ENCODE assay signal across 10 cellular contexts in the genomic region with DNA sequence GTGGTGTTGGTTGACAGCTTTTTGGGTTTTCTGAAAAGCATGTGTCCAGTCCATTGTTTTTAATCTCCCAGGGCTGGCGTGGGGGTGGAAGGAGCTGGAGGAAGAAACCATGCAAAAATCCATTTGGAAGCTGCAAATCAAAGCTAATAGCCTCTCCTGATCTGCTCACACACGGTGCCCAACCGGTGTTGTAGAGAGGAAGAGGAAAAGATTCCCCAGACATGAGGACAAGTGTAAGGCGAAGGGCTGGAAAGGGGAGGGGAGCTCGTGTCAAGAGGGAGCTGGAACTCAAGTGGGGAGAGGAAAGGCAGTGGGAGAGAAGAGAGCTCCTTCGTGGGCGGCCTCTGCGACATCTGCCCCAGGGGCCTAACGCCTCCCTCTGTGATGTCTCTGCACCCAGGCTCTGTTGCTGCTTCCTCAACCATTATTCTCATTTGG.
DNase-seq lines count a peak whose midpoint lies in the region; ATAC-seq, FAIRE-seq and TF ChIP-seq lines count a peak whose summit lies in the region.
"Had no signal": no experiment of that assay in that cellular context is flagged by ENCODE, and none has a peak within 500 bp of the region (broad histone marks: within the 10 kb centered on the region; RNA-seq: fewer than 3 reads in every experiment).

No MANE protein-coding gene starts in this region.

- peaks cover 0 to 3% (median 0%) of the 10 kb centered on the region in 5 donors for H3K9me3 Mint-ChIP-seq in CD8-positive, alpha-beta memory T cell

- no peaks in the 10 kb centered on the region for H3K27me3 ChIP-seq in CD8-positive, alpha-beta memory T cell (ENCODE audit: insufficient read depth, low read length, poor library complexity, severe bottlenecking)
- no peaks in the 10 kb centered on the region for H3K27me3 ChIP-seq in PC-9 (ENCODE audit: insufficient read depth, low read depth)
- no peaks in the 10 kb centered on the region for H3K27me3 ChIP-seq in prostate gland (replicated peaks; ENCODE audit: insufficient read depth)

- H4K20me1 ChIP-seq in PC-9 (ENCODE audit: insufficient read depth): no peaks in the 10 kb centered on the region

- no peak for DNase-seq in CD8-positive, alpha-beta memory T cell
- DNase-seq in PC-9 (no peak), epithelial cell of proximal tubule (ENCODE audit: low read depth) (no peak), prostate gland (ENCODE audit: low spot score) (no peak), frontal cortex (ENCODE audit: low spot score in 2 of 2) (no peak), posterior cingulate gyrus (no peak)

- POLR2A ChIA-PET in CD8-positive, alpha-beta memory T cell (lab: Charles Lee): interaction anchor here (0.8 kb wide), 1 partner anchor 109 kb away, joined by 4 read pairs; no protein-coding TSS in a partner anchor
- POLR2A ChIA-PET in PC-9 (lab: Charles Lee; ENCODE audit: unreplicated experiment): interaction anchor here (0.5 to 2.3 kb wide), 3 partner anchors 111 to 223 kb away, joined by 4 to 65 read pairs (median 5); no protein-coding TSS in a partner anchor

- peaks cover 58% of the 10 kb centered on the region for H3K4me1 ChIP-seq in CD8-positive, alpha-beta memory T cell (ENCODE audit: insufficient read depth, low read length)
- peaks cover 63% of the 10 kb centered on the region for H3K4me1 ChIP-seq in PC-9 (replicated peaks; ENCODE audit: insufficient read depth)
- peaks cover 46% of the 10 kb centered on the region for H3K4me1 ChIP-seq in prostate gland (replicated peaks)

- ATAC-seq in GM21529 (IDR thresholded peaks at IDR 0.05; ENCODE audit: unreplicated experiment) (no peak), GM19351 (IDR thresholded peaks at IDR 0.05; ENCODE audit: unreplicated experiment) (no peak)

- H3K36me3 ChIP-seq in CD8-positive, alpha-beta memory T cell (ENCODE audit: insufficient read depth, low read length): no peaks in the 10 kb centered on the region
- no peaks in the 10 kb centered on the region for H3K36me3 ChIP-seq in PC-9 (ENCODE audit: low read depth)
- H3K36me3 ChIP-seq in prostate gland: no peaks in the 10 kb centered on the region

- peaks cover 51% of the 10 kb centered on the region for H3F3A ChIP-seq in PC-9 (ENCODE audit: insufficient read depth, low read depth)

- no peak overlapping the region for H2AFZ ChIP-seq in PC-9

- peaks cover 15% of the 10 kb centered on the region; the same call in 1 of the 2 replicates for H3K79me2 ChIP-seq in PC-9 (ENCODE audit: low read depth)

- peaks cover 0 to 3% of the 10 kb centered on the region in 2 donors for H3K27me3 Mint-ChIP-seq in CD8-positive, alpha-beta memory T cell

- H3K4me1 Mint-ChIP-seq in CD8-positive, alpha-beta memory T cell: peaks cover 49 to 64% (median 60%) of the 10 kb centered on the region in 3 donors

- H3K9me2 ChIP-seq in PC-9 (ENCODE audit: insufficient read depth): no peaks in the 10 kb centered on the region

- no peak for TF ChIP-seq CTCF in PC-9 (conservative IDR thresholded peaks at IDR 0.05)
- TF ChIP-seq CTCF in epithelial cell of proximal tubule (conservative IDR thresholded peaks at IDR 0.05; ENCODE audit: low read depth, low read length): no peak
- TF ChIP-seq CTCF in prostate gland (IDR thresholded peaks at IDR 0.05): no peak

- no peak overlapping the region for H3K27ac ChIP-seq in CD8-positive, alpha-beta memory T cell (ENCODE audit: low read depth, low read length)
- peak overlapping the region; percentile 97 for H3K27ac ChIP-seq in PC-9
- peak overlapping the region; percentile 95 to 97 for H3K27ac ChIP-seq in prostate gland

- intact Hi-C loops in PC-9 (cut with micrococcal nuclease; ENCODE audit: unreplicated experiment) (no loop called here), prostate gland (cut with DNase I) (loop anchor here (2.0 to 5.0 kb wide), 6 partner anchors 145 to 325 kb away; no protein-coding TSS in a partner anchor), posterior cingulate gyrus (cut with DNase I) (loop anchor here (2.0 to 10.0 kb wide), 3 partner anchors 187 to 253 kb away; no protein-coding TSS in a partner anchor)

- H3K36me3 Mint-ChIP-seq in CD8-positive, alpha-beta memory T cell: no peaks in the 10 kb centered on the region

- H3K4me3 ChIP-seq in CD8-positive, alpha-beta memory T cell (ENCODE audit: low read length): no peak overlapping the region
- H3K4me3 ChIP-seq in PC-9 (peak overlapping the region; percentile 53), epithelial cell of proximal tubule (ENCODE audit: low read depth, low read length) (peak overlapping the region; percentile 5), prostate gland (no peak overlapping the region)

- 21% methylated on average over 9 of the region's 9 CpGs for WGBS in prostate gland

- CTCF ChIA-PET in CD8-positive, alpha-beta memory T cell (lab: Charles Lee): interaction anchor here (0.9 to 1.4 kb wide), 2 partner anchors 18 to 382 kb away, joined by 3 read pairs; no protein-coding TSS in a partner anchor
- CTCF ChIA-PET in PC-9 (lab: Charles Lee): interaction anchor here (0.6 kb wide), 1 partner anchor 111 kb away, joined by 3 read pairs; no protein-coding TSS in a partner anchor

- peak overlapping the region; percentile 22 to 99 (median 82) for H3K27ac Mint-ChIP-seq in CD8-positive, alpha-beta memory T cell

- FAIRE-seq in frontal cortex (lab: Jason Lieb, UNC): no peak
- FAIRE-seq: HTR-8/SVneo, TTC549 had no signal

- peak overlapping the region in 3 of 7 donors; percentile 27 to 51 (median 37) for H3K4me3 Mint-ChIP-seq in CD8-positive, alpha-beta memory T cell

- no peak for TF ChIP-seq POLR2A in prostate gland (IDR thresholded peaks at IDR 0.05)

- no TSS peak for BruUV-seq in PC-9 (replicated peaks; lab: Mats Ljungman, UMichigan)

- H3K4me2 ChIP-seq in PC-9: peak overlapping the region; percentile 78

- no peaks in the 10 kb centered on the region for H3K9me3 ChIP-seq in CD8-positive, alpha-beta memory T cell (ENCODE audit: low read length)
- no peaks in the 10 kb centered on the region for H3K9me3 ChIP-seq in PC-9 (ENCODE audit: insufficient read depth, low read depth)
- H3K9me3 ChIP-seq in prostate gland: no peaks in the 10 kb centered on the region

Comparison
In these comparisons a context has a peak if more than half of its experiments do, and no peak if none do; other contexts are left out.
1. H3K4me3 ChIP-seq: peak in PC-9 (single experiment) and epithelial cell of proximal tubule (single experiment); none in CD8-positive, alpha-beta memory T cell (single experiment) and prostate gland (0 of 2).